16 cellular contexts compared by ENCODE assay signal in genomic region chr1:45456531-45456930, GRCh38. TPM values are rescaled to one million over a fixed set of nuclear protein-coding genes. Genes with fewer than 3 reads are reported as not detected.
A peak's percentile ranks its signal among the peaks of the same experiment; 100 is the strongest.
DNase-seq lines count a peak whose midpoint lies in the region; ATAC-seq and TF ChIP-seq lines count a peak whose summit lies in the region.
"Had no signal": no experiment of that assay in that cellular context is flagged by ENCODE, and none has a peak within 500 bp of the region (broad histone marks: within the 10 kb centered on the region; RNA-seq: fewer than 3 reads in every experiment).

No MANE protein-coding gene starts in this region.

- no peak overlapping the region for H4K91ac ChIP-seq in mesenchymal stem cell (ENCODE audit: low read length)

- peaks cover 2% of the 10 kb centered on the region for H3K79me1 ChIP-seq in mesenchymal stem cell (replicated peaks; ENCODE audit: low read length, poor library complexity, severe bottlenecking)

- no peak for TF ChIP-seq CTCF in liver (IDR thresholded peaks at IDR 0.05; ENCODE audit: low read depth, low read length, missing input control)

- TF ChIP-seq RAD21 in liver (IDR thresholded peaks at IDR 0.05) = no peak

- no peak overlapping the region for H3K18ac ChIP-seq in mesenchymal stem cell (ENCODE audit: low read depth in 1 of 2, low read length in 2 of 2)

- H3K27me3 ChIP-seq in liver (ENCODE audit: control insufficient read depth in 4 of 4, insufficient read depth in 4 of 4, low read length in 3 of 4) (no peaks in the 10 kb centered on the region), mesenchymal stem cell (ENCODE audit: control insufficient read depth in 1 of 2, insufficient read depth in 1 of 2, low read length in 2 of 2) (no peaks in the 10 kb centered on the region)
- H3K27me3 ChIP-seq: BLaER1 had no signal

- peaks cover 0 to 2% (median 0%) of the 10 kb centered on the region in 4 donors for H3K36me3 ChIP-seq in liver (ENCODE audit: control insufficient read depth in 4 of 4, insufficient read depth in 3 of 4, low read depth in 1 of 4, low read length in 3 of 4)
- no peaks in the 10 kb centered on the region for H3K36me3 ChIP-seq in mesenchymal stem cell (ENCODE audit: control insufficient read depth in 1 of 2, insufficient read depth in 2 of 2, low read depth in 1 of 2, low read length in 2 of 2)
- H3K36me3 ChIP-seq: BLaER1 had no signal

- H3K9ac ChIP-seq in liver (ENCODE audit: low read depth in 1 of 2, low read length in 2 of 2) (no peak overlapping the region), mesenchymal stem cell (ENCODE audit: low read length) (no peak overlapping the region)
- H3K9ac ChIP-seq: BLaER1 had no signal

- no peak overlapping the region for H3K4ac ChIP-seq in mesenchymal stem cell (ENCODE audit: low read depth in 1 of 2, low read length in 2 of 2)

- ATAC-seq in GM18520 (IDR thresholded peaks at IDR 0.05; ENCODE audit: unreplicated experiment) = no peak
- ATAC-seq: CD8-positive, alpha-beta T cell; GM23338; HCT116 had no signal

- H3K14ac ChIP-seq in mesenchymal stem cell (ENCODE audit: low read length in 2 of 2) = no peak overlapping the region

- H2AK5ac ChIP-seq in mesenchymal stem cell (ENCODE audit: low read length, severe bottlenecking) = no peak overlapping the region

- H3K9me3 ChIP-seq in liver (ENCODE audit: control insufficient read depth in 4 of 4, low read length in 3 of 4) (no peaks in the 10 kb centered on the region), mesenchymal stem cell (ENCODE audit: control insufficient read depth, low read length) (no peaks in the 10 kb centered on the region)
- H3K9me3 ChIP-seq: BLaER1, Caco-2 had no signal

- H3K27ac ChIP-seq in liver (ENCODE audit: low read depth in 1 of 2, low read length in 2 of 2) = no peak overlapping the region
- H3K27ac ChIP-seq in mesenchymal stem cell (ENCODE audit: low read length, poor library complexity, severe bottlenecking) = no peak overlapping the region
- H3K27ac ChIP-seq: BLaER1, C4-2B had no signal

- H3K23ac ChIP-seq in mesenchymal stem cell (ENCODE audit: low read length in 2 of 2) = no peak overlapping the region

- H3K4me3 ChIP-seq in liver (ENCODE audit: low read depth in 1 of 3, low read length in 3 of 3) = no peak overlapping the region
- no peak overlapping the region for H3K4me3 ChIP-seq in mesenchymal stem cell (ENCODE audit: insufficient read depth in 1 of 2, low read depth in 1 of 2, low read length in 2 of 2)
- H3K4me3 ChIP-seq: BLaER1, GM23338 had no signal

- no peak overlapping the region for H2AFZ ChIP-seq in mesenchymal stem cell (ENCODE audit: low read depth, low read length)
- H2AFZ ChIP-seq: GM23338 had no signal

- H2BK120ac ChIP-seq in mesenchymal stem cell (ENCODE audit: low read depth, low read length) = no peak overlapping the region

- H4K8ac ChIP-seq in mesenchymal stem cell (ENCODE audit: low read length) = no peak overlapping the region

- no peak overlapping the region for H2BK12ac ChIP-seq in mesenchymal stem cell (ENCODE audit: low read length in 2 of 2)

- H2BK5ac ChIP-seq in mesenchymal stem cell (ENCODE audit: low read depth, low read length, poor library complexity, severe bottlenecking) = no peak overlapping the region

- H3K4me2 ChIP-seq in mesenchymal stem cell (ENCODE audit: low read length, poor library complexity, severe bottlenecking) = no peak overlapping the region
- H3K4me2 ChIP-seq: BLaER1, GM23338 had no signal

- DNase-seq in iris pigment epithelial cell (ENCODE audit: low read depth) (peak; percentile 16), mesenchymal stem cell (peak; percentile 6), AG20443 (ENCODE audit: low spot score) (no peak), NCI-H1694 (lab: John Stamatoyannopoulos, UW) (no peak)
- DNase-seq: Caco-2; CD4-positive, CD25-positive, alpha-beta regulatory T cell; CD8-positive, alpha-beta T cell; DMS153; DND-41; H9 had no signal

- H3K4me1 ChIP-seq in liver (ENCODE audit: control insufficient read depth in 4 of 4, insufficient read depth in 4 of 4, low read length in 3 of 4) (peaks cover 0 to 4% (median 2%) of the 10 kb centered on the region in 4 donors), mesenchymal stem cell (ENCODE audit: control insufficient read depth, insufficient read depth, low read depth, low read length) (no peaks in the 10 kb centered on the region)
- H3K4me1 ChIP-seq: BLaER1, Caco-2 had no signal

- H2BK15ac ChIP-seq in mesenchymal stem cell (ENCODE audit: low read depth, poor library complexity, severe bottlenecking) = no peak overlapping the region

TF ChIP-seq in liver, 16 proteins besides CTCF, POLR2A, EP300 and RAD21:
- TF ChIP-seq HNF4A (conservative IDR thresholded peaks at IDR 0.05) = peak; percentile 96
- no peak for TF ChIP-seq TAF1 (conservative IDR thresholded peaks at IDR 0.05)
- TF ChIP-seq FOXA2 (IDR thresholded peaks at IDR 0.05) = peak; percentile 22
- TF ChIP-seq HNF4G (IDR thresholded peaks at IDR 0.05) = peak; percentile 77
- TF ChIP-seq NR2F2 (IDR thresholded peaks at IDR 0.05) = no peak
- no peak for TF ChIP-seq GABPA (IDR thresholded peaks at IDR 0.05 in 1 of 2, conservative IDR thresholded peaks at IDR 0.05 in 1 of 2)
- no peak for TF ChIP-seq YY1 (IDR thresholded peaks at IDR 0.05)
- TF ChIP-seq RXRA (IDR thresholded peaks at IDR 0.05) = peak; percentile 15 to 29
- TF ChIP-seq ZBTB33 (IDR thresholded peaks at IDR 0.05) = no peak
- peak in 1 of 2 donors; percentile 20 for TF ChIP-seq JUND (IDR thresholded peaks at IDR 0.05)
- TF ChIP-seq MAX (IDR thresholded peaks at IDR 0.05) = no peak
TF ChIP-seq in liver: peak in this region for 5.

RNA-seq across cellular contexts. Expression of gene TESK2, which starts 34.4 kb away (rescaled TPM):
- 1 to 10 TPM; 6.6 to 8.2 TPM for total RNA-seq in liver
- polyA plus RNA-seq in liver = 1 to 10 TPM; 2.4 to 3.8 TPM
- 4.2 TPM for polyA plus RNA-seq in mesenchymal stem cell (2013, experiment 1 of 2)
- 4.2 TPM for polyA plus RNA-seq in mesenchymal stem cell (2013, experiment 2 of 2)

RNA-seq across cellular contexts. Expression of gene CCDC163, which starts 43.3 kb away (rescaled TPM):
- under 1 TPM; 0.84 to 0.89 TPM for total RNA-seq in liver
- 1 to 10 TPM in 1 of 2 donors, under 1 TPM in 1; 0.56 to 1.2 TPM for polyA plus RNA-seq in liver
- polyA plus RNA-seq in mesenchymal stem cell (2013, experiment 1 of 2) = 1.6 TPM
- 1.9 TPM for polyA plus RNA-seq in mesenchymal stem cell (2013, experiment 2 of 2)

RNA-seq across cellular contexts. Expression of gene MMACHC, which starts 43.6 kb away (rescaled TPM):
- 10 to 100 TPM in 1 of 2 donors, 1 to 10 TPM in 1; 2.2 to 12.5 TPM for total RNA-seq in liver
- polyA plus RNA-seq in liver = 10 to 100 TPM; 11.7 to 19.2 TPM
- 4.6 TPM for polyA plus RNA-seq in mesenchymal stem cell (2013, experiment 1 of 2)
- polyA plus RNA-seq in mesenchymal stem cell (2013, experiment 2 of 2) = 5.7 TPM

Comparison
In these comparisons a context has a peak if more than half of its experiments do, and no peak if none do; other contexts are left out.
1. DNase-seq: peak in iris pigment epithelial cell (single experiment) and mesenchymal stem cell (single experiment); none in AG20443 (single experiment) and NCI-H1694 (single experiment).